Comparison of ENCODE assay signal across 20 cellular contexts in genomic region chr11:11387201-11387600, GRCh38. TPM values are rescaled to one million over a fixed set of nuclear protein-coding genes. Genes with fewer than 3 reads are reported as not detected.
A peak's percentile ranks its signal among the peaks of the same experiment; 100 is the strongest.
DNase-seq lines count a peak whose midpoint lies in the region; FAIRE-seq and TF ChIP-seq lines count a peak whose summit lies in the region.
"Had no signal": no experiment of that assay in that cellular context is flagged by ENCODE, and none has a peak within 500 bp of the region (broad histone marks: within the 10 kb centered on the region; RNA-seq: fewer than 3 reads in every experiment).

No MANE protein-coding gene starts in this region.

- TF ChIP-seq CTCF in WERI-Rb-1 (IDR thresholded peaks at IDR 0.05; ENCODE audit: low read depth, low read length): no peak
- TF ChIP-seq CTCF in adrenal gland (IDR thresholded peaks at IDR 0.05): no peak

- H3K27ac ChIP-seq in WERI-Rb-1: no peak overlapping the region
- H3K27ac ChIP-seq in adrenal gland: no peak overlapping the region
- H3K27ac ChIP-seq: 22Rv1, A549, C4-2B had no signal

- H3K9me3 ChIP-seq in HAP-1 (no peaks in the 10 kb centered on the region), WERI-Rb-1 (ENCODE audit: severe bottlenecking) (no peaks in the 10 kb centered on the region), adrenal gland (replicated peaks in 1 of 3) (no peaks in the 10 kb centered on the region)
- H3K9me3 ChIP-seq: A549 had no signal

- intact Hi-C loops in adrenal gland (cut with DNase I): loop anchor here in 1 of 2 donors (10.0 kb wide), 1 partner anchor 398 kb away; no protein-coding TSS in a partner anchor

- H3K36me3 ChIP-seq in HAP-1 (replicated peaks) (no peaks in the 10 kb centered on the region), WERI-Rb-1 (no peaks in the 10 kb centered on the region), adrenal gland (replicated peaks in 1 of 2) (no peaks in the 10 kb centered on the region)

- peak in 2 of 3 experiments; percentile 23 to 48 for DNase-seq in NCI-H1417 (lab: John Stamatoyannopoulos, UW)
- DNase-seq in NCI-H1417 treated with DMSO at 0.1 percent for 48 hours (lab: John Stamatoyannopoulos, UW): no peak
- DNase-seq in HAP-1 (ENCODE audit: low spot score in 2 of 2): peak; percentile 68
- DNase-seq in WERI-Rb-1: peak; percentile 89
- peak; percentile 26 for DNase-seq in islet precursor cell
- DNase-seq in GM12892 (ENCODE audit: insufficient read length): no peak
- DNase-seq in adrenal gland: no peak
- no peak for DNase-seq in NCI-H187 treated with DMSO at 0.1 percent for 48 hours (lab: John Stamatoyannopoulos, UW)
- DNase-seq: AML-193; CD4-positive, alpha-beta T cell; DMS153; DMS79; GF-D8; GOT3; H7 had no signal

- in situ Hi-C loops in HAP-1 (cut with MboI; ENCODE audit: low sequenced_read_pairs): no loop called here

- no peak overlapping the region for H3K4me3 ChIP-seq in HAP-1
- H3K4me3 ChIP-seq in WERI-Rb-1 (ENCODE audit: low read depth, low read length): no peak overlapping the region
- no peak overlapping the region for H3K4me3 ChIP-seq in adrenal gland
- H3K4me3 ChIP-seq: A549 had no signal

- no peak for TF ChIP-seq POLR2A in GM12892 (IDR thresholded peaks at IDR 0.05; ENCODE audit: low read depth, low read length)
- TF ChIP-seq POLR2A in adrenal gland (IDR thresholded peaks at IDR 0.05): no peak

- WGBS in adrenal gland, 4 donors: 66 to 84% (median 75%) methylated on average over 4 of the region's 4 CpGs

- H3K4me1 ChIP-seq in HAP-1: peaks cover 9% of the 10 kb centered on the region
- no peaks in the 10 kb centered on the region for H3K4me1 ChIP-seq in adrenal gland (replicated peaks in 1 of 2)

- FAIRE-seq in GM12892 (lab: Jason Lieb, UNC): no peak
- FAIRE-seq: A549, GM19239, HepG2 had no signal

- H3K27me3 ChIP-seq in HAP-1 (ENCODE audit: low read depth) (no peaks in the 10 kb centered on the region), WERI-Rb-1 (ENCODE audit: insufficient read depth, low read depth, severe bottlenecking) (no peaks in the 10 kb centered on the region), adrenal gland (no peaks in the 10 kb centered on the region)

RNA-seq across cellular contexts. Expression of gene CSNK2A3, which starts 34.2 kb away (rescaled TPM):
- polyA plus RNA-seq in GM12892 (2012; ENCODE audit: missing spikeins): 2.7 TPM
- total RNA-seq in adrenal gland: 1 to 10 TPM in 3 of 8 donors, under 1 TPM in 4, not detected in 1; 0.46 to 1.4 (median 0.54) TPM
- polyA plus RNA-seq in adrenal gland: 1 to 10 TPM in 1 of 3 donors, under 1 TPM in 2; 0.07 to 2.4 (median 0.40) TPM

Comparison
In these comparisons a context has a peak if more than half of its experiments do, and no peak if none do; other contexts are left out.
1. DNase-seq: peak in NCI-H1417 (2 of 3), HAP-1 (2 of 2), WERI-Rb-1 (single experiment) and islet precursor cell (single experiment); none in NCI-H1417 treated with DMSO at 0.1 percent for 48 hours (single experiment), GM12892 (single experiment), adrenal gland (0 of 7) and NCI-H187 treated with DMSO at 0.1 percent for 48 hours (single experiment).